14 cellular contexts compared by ENCODE assay signal in genomic region chr2:81266106-81266505, GRCh38.
DNase-seq lines count a peak whose midpoint lies in the region; ATAC-seq and TF ChIP-seq lines count a peak whose summit lies in the region.
"Had no signal": no experiment of that assay in that cellular context is flagged by ENCODE, and none has a peak within 500 bp of the region (broad histone marks: within the 10 kb centered on the region; RNA-seq: fewer than 3 reads in every experiment).

No MANE protein-coding gene starts in this region.

- H3K4me3 Mint-ChIP-seq in Calu3 (ENCODE audit: low read depth, unreplicated experiment): no peak overlapping the region
- H3K4me3 Mint-ChIP-seq in GM23338: no peak overlapping the region
- H3K4me3 Mint-ChIP-seq in activated CD8-positive, alpha-beta memory T cell treated with anti-CD3 and anti-CD28 coated beads, Interleukin-2, amount 10 ng/mL, durations not matched to agents 7 days and 5 days: no peak overlapping the region
- no peak overlapping the region for H3K4me3 Mint-ChIP-seq in naive thymus-derived CD4-positive, alpha-beta T cell

- ATAC-seq in GM23338: peak; percentile 49
- no peak for ATAC-seq in Panc1
- ATAC-seq in activated CD8-positive, alpha-beta memory T cell treated with anti-CD3 and anti-CD28 coated beads, Interleukin-2, amount 10 ng/mL, durations not matched to agents 7 days and 5 days: no peak
- no peak for ATAC-seq in naive thymus-derived CD4-positive, alpha-beta T cell
- no peak for ATAC-seq in GM18867 (IDR thresholded peaks at IDR 0.05; ENCODE audit: unreplicated experiment)

- H3K4me3 ChIP-seq in GM23338 (no peak overlapping the region), Panc1 (ENCODE audit: low read depth in 2 of 2, low read length in 2 of 2) (no peak overlapping the region), vagina (no peak overlapping the region)
- no peak overlapping the region for H3K4me3 ChIP-seq in naive thymus-derived CD4-positive, alpha-beta T cell (ENCODE audit: low read length)
- H3K4me3 ChIP-seq: dorsolateral prefrontal cortex had no signal

- no peaks in the 10 kb centered on the region for H4K20me1 ChIP-seq in GM23338 (replicated peaks; ENCODE audit: insufficient read depth)

- H3K9me2 ChIP-seq in GM23338 (ENCODE audit: insufficient read depth): no peaks in the 10 kb centered on the region

- no peaks in the 10 kb centered on the region for H3K27me3 ChIP-seq in GM23338 (ENCODE audit: insufficient read depth)
- no peaks in the 10 kb centered on the region for H3K27me3 ChIP-seq in Panc1 (ENCODE audit: control insufficient read depth, insufficient read depth, low read length)
- H3K27me3 ChIP-seq in naive thymus-derived CD4-positive, alpha-beta T cell (ENCODE audit: control insufficient read depth in 2 of 2, insufficient read depth in 2 of 2, low read length in 2 of 2): no peaks in the 10 kb centered on the region
- no peaks in the 10 kb centered on the region for H3K27me3 ChIP-seq in vagina

- no TSS peak for BruUV-seq in Calu3 (replicated peaks; lab: Mats Ljungman, UMichigan)
- BruUV-seq in Panc1 (replicated peaks; lab: Mats Ljungman, UMichigan): no TSS peak

- peaks cover 5% of the 10 kb centered on the region for H3K9me3 Mint-ChIP-seq in Calu3 (ENCODE audit: low read depth, unreplicated experiment)
- peaks cover 17% of the 10 kb centered on the region; the same call in 2 of the 3 replicates for H3K9me3 Mint-ChIP-seq in GM23338
- peaks cover 13% of the 10 kb centered on the region for H3K9me3 Mint-ChIP-seq in activated CD8-positive, alpha-beta memory T cell treated with anti-CD3 and anti-CD28 coated beads, Interleukin-2, amount 10 ng/mL, durations not matched to agents 7 days and 5 days (ENCODE audit: low read depth)
- peaks cover 4 to 34% (median 11%) of the 10 kb centered on the region in 11 donors for H3K9me3 Mint-ChIP-seq in naive thymus-derived CD4-positive, alpha-beta T cell

- H3K36me3 ChIP-seq in GM23338 (ENCODE audit: insufficient read depth): no peaks in the 10 kb centered on the region
- no peaks in the 10 kb centered on the region; the same call in 1 of the 2 replicates for H3K36me3 ChIP-seq in Panc1 (ENCODE audit: control insufficient read depth, insufficient read depth, low read length)
- no peaks in the 10 kb centered on the region for H3K36me3 ChIP-seq in naive thymus-derived CD4-positive, alpha-beta T cell (ENCODE audit: control insufficient read depth in 2 of 3, insufficient read depth in 3 of 3, low read length in 3 of 3)
- no peaks in the 10 kb centered on the region for H3K36me3 ChIP-seq in vagina

- no peaks in the 10 kb centered on the region for H3F3A ChIP-seq in GM23338 (replicated peaks; ENCODE audit: low read depth)

- DNase-seq in Calu3: peak; percentile 2
- peak; percentile 68 for DNase-seq in GM23338 (ENCODE audit: low spot score)
- DNase-seq in Panc1 (ENCODE audit: low read depth, low spot score): no peak
- peak; percentile 15 for DNase-seq in iPS-NIHi7 (ENCODE audit: extremely low spot score)
- DNase-seq in activated CD8-positive, alpha-beta memory T cell treated with anti-CD3 and anti-CD28 coated beads, Interleukin-2, amount 10 ng/mL, durations not matched to agents 7 days and 5 days: no peak
- no peak for DNase-seq in naive thymus-derived CD4-positive, alpha-beta T cell
- DNase-seq in vagina (ENCODE audit: extremely low spot score in 2 of 2): no peak
- DNase-seq: activated CD4-positive, CD25-positive, alpha-beta regulatory T cell; activated naive CD4-positive, alpha-beta T cell treated with anti-CD3 and anti-CD28 coated beads, Interleukin-2, amount 50 U/mL, for 16 hours; dorsolateral prefrontal cortex; NCI-H510A treated with DMSO at 0.1 percent for 48 hours; stimulated activated CD4-positive, alpha-beta T cell treated with anti-CD3 and anti-CD28 coated beads, Interleukin-4, amount 100 ng/mL, for 24 hours; substantia nigra had no signal

- no peak overlapping the region for H3K4me2 ChIP-seq in GM23338

- H3K4me1 Mint-ChIP-seq in Calu3 (ENCODE audit: low read depth, unreplicated experiment): peaks cover 6% of the 10 kb centered on the region
- no peaks in the 10 kb centered on the region for H3K4me1 Mint-ChIP-seq in GM23338
- H3K4me1 Mint-ChIP-seq in activated CD8-positive, alpha-beta memory T cell treated with anti-CD3 and anti-CD28 coated beads, Interleukin-2, amount 10 ng/mL, durations not matched to agents 7 days and 5 days: no peaks in the 10 kb centered on the region
- H3K4me1 Mint-ChIP-seq in naive thymus-derived CD4-positive, alpha-beta T cell: no peaks in the 10 kb centered on the region

- no peaks in the 10 kb centered on the region for H3K79me2 ChIP-seq in GM23338 (replicated peaks; ENCODE audit: insufficient read depth)

- H3K27ac ChIP-seq in GM23338 (ENCODE audit: low read depth): no peak overlapping the region
- no peak overlapping the region for H3K27ac ChIP-seq in Panc1 (ENCODE audit: low read length)
- H3K27ac ChIP-seq in naive thymus-derived CD4-positive, alpha-beta T cell (ENCODE audit: low read depth, low read length): no peak overlapping the region
- no peak overlapping the region for H3K27ac ChIP-seq in vagina
- H3K27ac ChIP-seq: dorsolateral prefrontal cortex had no signal

- CTCF ChIA-PET in Calu3 (lab: Charles Lee) (no interaction called here), Panc1 (lab: Charles Lee) (no interaction called here)
- CTCF ChIA-PET in activated CD8-positive, alpha-beta memory T cell treated with anti-CD3 and anti-CD28 coated beads, Interleukin-2, amount 10 ng/mL, durations not matched to agents 7 days and 5 days (lab: Charles Lee): no interaction called here
- CTCF ChIA-PET in naive thymus-derived CD4-positive, alpha-beta T cell (lab: Charles Lee): no interaction called here

- H3K4me1 ChIP-seq in GM23338 (ENCODE audit: insufficient read depth) (no peaks in the 10 kb centered on the region), Panc1 (ENCODE audit: control insufficient read depth, insufficient read depth, low read length) (no peaks in the 10 kb centered on the region), vagina (no peaks in the 10 kb centered on the region)
- H3K4me1 ChIP-seq in naive thymus-derived CD4-positive, alpha-beta T cell (ENCODE audit: control insufficient read depth in 2 of 2, insufficient read depth in 2 of 2, low read length in 2 of 2): no peaks in the 10 kb centered on the region

- TF ChIP-seq CTCF in Calu3 (IDR thresholded peaks at IDR 0.05; ENCODE audit: unreplicated experiment) (peak; percentile 24), GM23338 (conservative IDR thresholded peaks at IDR 0.05; ENCODE audit: low read depth in 2 of 2) (peak; percentile 76 to 88), Panc1 (IDR thresholded peaks at IDR 0.05) (peak; percentile 13; the same call in 1 of the 2 replicates), vagina (IDR thresholded peaks at IDR 0.05) (no peak)

- H3K27me3 Mint-ChIP-seq in Calu3 (ENCODE audit: unreplicated experiment) (no peaks in the 10 kb centered on the region), GM23338 (ENCODE audit: insufficient read depth, low read depth, poor library complexity) (no peaks in the 10 kb centered on the region)
- H3K27me3 Mint-ChIP-seq in activated CD8-positive, alpha-beta memory T cell treated with anti-CD3 and anti-CD28 coated beads, Interleukin-2, amount 10 ng/mL, durations not matched to agents 7 days and 5 days: no peaks in the 10 kb centered on the region
- no peaks in the 10 kb centered on the region for H3K27me3 Mint-ChIP-seq in naive thymus-derived CD4-positive, alpha-beta T cell

- in situ Hi-C loops in Panc1 (cut with HindIII; ENCODE audit: low pct_unique_long_range_greater_than_20kb, low sequenced_read_pairs): no loop called here

- POLR2A ChIA-PET in Panc1 (lab: Charles Lee): interaction anchor here (0.7 kb wide), 1 partner anchor 142 kb away, joined by 7 read pairs; no protein-coding TSS in a partner anchor
- POLR2A ChIA-PET in naive thymus-derived CD4-positive, alpha-beta T cell (lab: Charles Lee): no interaction called here

- H3K27ac Mint-ChIP-seq in Calu3 (ENCODE audit: unreplicated experiment): no peak overlapping the region
- no peak overlapping the region for H3K27ac Mint-ChIP-seq in GM23338
- H3K27ac Mint-ChIP-seq in activated CD8-positive, alpha-beta memory T cell treated with anti-CD3 and anti-CD28 coated beads, Interleukin-2, amount 10 ng/mL, durations not matched to agents 7 days and 5 days: no peak overlapping the region
- no peak overlapping the region for H3K27ac Mint-ChIP-seq in naive thymus-derived CD4-positive, alpha-beta T cell

- no peak for TF ChIP-seq POLR2A in vagina (IDR thresholded peaks at IDR 0.05)

- no peaks in the 10 kb centered on the region for H3K9me3 ChIP-seq in Panc1 (ENCODE audit: control insufficient read depth, insufficient read depth, low read depth, low read length)
- H3K9me3 ChIP-seq in naive thymus-derived CD4-positive, alpha-beta T cell (ENCODE audit: control insufficient read depth in 2 of 3, low read length in 3 of 3): no peaks in the 10 kb centered on the region
- H3K9me3 ChIP-seq in vagina: no peaks in the 10 kb centered on the region

- H3K36me3 Mint-ChIP-seq in Calu3 (ENCODE audit: insufficient read depth, unreplicated experiment): no peaks in the 10 kb centered on the region
- H3K36me3 Mint-ChIP-seq in GM23338 (ENCODE audit: low read depth): no peaks in the 10 kb centered on the region
- H3K36me3 Mint-ChIP-seq in activated CD8-positive, alpha-beta memory T cell treated with anti-CD3 and anti-CD28 coated beads, Interleukin-2, amount 10 ng/mL, durations not matched to agents 7 days and 5 days: no peaks in the 10 kb centered on the region
- H3K36me3 Mint-ChIP-seq in naive thymus-derived CD4-positive, alpha-beta T cell: no peaks in the 10 kb centered on the region

- intact Hi-C loops in Calu3 (cut with micrococcal nuclease; ENCODE audit: unreplicated experiment): loop anchor here (10.0 kb wide), 1 partner anchor 61 kb away; no protein-coding TSS in a partner anchor
- intact Hi-C loops in Panc1 (cut with micrococcal nuclease; ENCODE audit: unreplicated experiment): no loop called here
- intact Hi-C loops in naive thymus-derived CD4-positive, alpha-beta T cell (cut with micrococcal nuclease): no loop called here
- intact Hi-C loops in vagina (cut with DNase I): no loop called here

- no peak overlapping the region for H2AFZ ChIP-seq in GM23338

TF ChIP-seq in GM23338, 12 proteins besides CTCF, POLR2A, EP300 and RAD21 (continues in another document):
- no peak for TF ChIP-seq ETS1 (IDR thresholded peaks at IDR 0.05)
- no peak for TF ChIP-seq ZNF331 (CRISPR knock-in tag; IDR thresholded peaks at IDR 0.05; ENCODE audit: low read depth)
- no peak for TF ChIP-seq POLR2AphosphoS5 (IDR thresholded peaks at IDR 0.05; ENCODE audit: low read depth)
- TF ChIP-seq JUNB (IDR thresholded peaks at IDR 0.05; ENCODE audit: unreplicated experiment): no peak
- TF ChIP-seq ZNF114 (CRISPR knock-in tag; IDR thresholded peaks at IDR 0.05): no peak

Comparison
In these comparisons a context has a peak if more than half of its experiments do, and no peak if none do; other contexts are left out.
1. DNase-seq: peak in Calu3 (single experiment), GM23338 (single experiment) and iPS-NIHi7 (single experiment); none in Panc1 (single experiment), activated CD8-positive, alpha-beta memory T cell treated with anti-CD3 and anti-CD28 coated beads, Interleukin-2, amount 10 ng/mL, durations not matched to agents 7 days and 5 days (single experiment), naive thymus-derived CD4-positive, alpha-beta T cell (0 of 9) and vagina (0 of 2).
2. CTCF ChIP-seq: peak in Calu3 (single experiment), GM23338 (2 of 2) and Panc1 (single experiment); none in vagina (0 of 3).